Comparison of ENCODE assay signal across 5 cellular contexts in genomic region chr3:148925841-148926240, GRCh38.
"Had no signal": no experiment of that assay in that cellular context is flagged by ENCODE, and none has a peak within 500 bp of the region (broad histone marks: within the 10 kb centered on the region; RNA-seq: fewer than 3 reads in every experiment).

No MANE protein-coding gene starts in this region.

- ATAC-seq: GM23338, HepG2 had no signal

- DNase-seq: H9, HCEC 1CT, KBM-7 had no signal
